In genomic region chr16:56987692-56988091, GRCh38 we compare ENCODE assay signal across 11 cellular contexts. TPM values are rescaled to one million over a fixed set of nuclear protein-coding genes. Genes with fewer than 3 reads are reported as not detected.
DNase-seq lines count a peak whose midpoint lies in the region; ATAC-seq and TF ChIP-seq lines count a peak whose summit lies in the region.
"Had no signal": no experiment of that assay in that cellular context is flagged by ENCODE, and none has a peak within 500 bp of the region (broad histone marks: within the 10 kb centered on the region; RNA-seq: fewer than 3 reads in every experiment).

No MANE protein-coding gene starts in this region.

- H3K4me3 Mint-ChIP-seq in CD4-positive, alpha-beta memory T cell, result peak overlapping the region; percentile 94 to 100 (median 99)
- peak overlapping the region; percentile 83 to 97 for H3K4me3 Mint-ChIP-seq in activated T-cell treated with anti-CD3 and anti-CD28 coated beads, Interleukin-2, amount 50 U/mL, for 72 hours
- H3K4me3 Mint-ChIP-seq in naive B cell, result peak overlapping the region in 7 of 8 donors; percentile 5 to 100 (median 98)

- peak overlapping the region; percentile 82 to 100 (median 94) for H3K27ac Mint-ChIP-seq in CD4-positive, alpha-beta memory T cell
- peak overlapping the region; percentile 93 for H3K27ac Mint-ChIP-seq in activated T-cell treated with anti-CD3 and anti-CD28 coated beads, Interleukin-2, amount 50 U/mL, for 72 hours
- H3K27ac Mint-ChIP-seq in naive B cell, result peak overlapping the region; percentile 15 to 97 (median 88)

- no peaks in the 10 kb centered on the region for H3K9me3 ChIP-seq in CD4-positive, alpha-beta memory T cell (ENCODE audit: control insufficient read depth in 1 of 2, low read length in 2 of 2)
- H3K9me3 ChIP-seq in right atrium auricular region, result no peaks in the 10 kb centered on the region

- H3K36me3 ChIP-seq in ACC112 (ENCODE audit: insufficient read depth, low read length), result no peaks in the 10 kb centered on the region
- H3K36me3 ChIP-seq in CD4-positive, alpha-beta memory T cell (ENCODE audit: insufficient read depth, low read length), result no peaks in the 10 kb centered on the region
- H3K36me3 ChIP-seq in right atrium auricular region, result no peaks in the 10 kb centered on the region

- H3K36me3 Mint-ChIP-seq in CD4-positive, alpha-beta memory T cell, result peaks cover 25 to 67% of the 10 kb centered on the region in 2 donors
- peaks cover 22 to 32% of the 10 kb centered on the region in 2 donors for H3K36me3 Mint-ChIP-seq in activated T-cell treated with anti-CD3 and anti-CD28 coated beads, Interleukin-2, amount 50 U/mL, for 72 hours (ENCODE audit: insufficient read depth in 2 of 2)
- peaks cover 0 to 4% of the 10 kb centered on the region in 2 donors for H3K36me3 Mint-ChIP-seq in naive B cell

- peak overlapping the region; percentile 87 for H3K4me3 ChIP-seq in ACC112 (ENCODE audit: low read depth, low read length)
- H3K4me3 ChIP-seq in CD4-positive, alpha-beta memory T cell (ENCODE audit: low read length in 2 of 2), result peak overlapping the region; percentile 85 to 91
- H3K4me3 ChIP-seq in right atrium auricular region, result no peak overlapping the region

- POLR2A ChIA-PET in CD4-positive, alpha-beta memory T cell (lab: Charles Lee; ENCODE audit: partially characterized antibody), result interaction anchor here (0.8 to 8.4 kb wide), 13 partner anchors 10 to 199 kb away, joined by 3 to 210 read pairs (median 26); partner anchors contain the start of genes HERPUD1, PSME3IP1 and RSPRY1

- H3K4me1 Mint-ChIP-seq in CD4-positive, alpha-beta memory T cell, result peaks cover 35 to 95% (median 51%) of the 10 kb centered on the region in 4 donors
- peaks cover 80% of the 10 kb centered on the region for H3K4me1 Mint-ChIP-seq in activated T-cell treated with anti-CD3 and anti-CD28 coated beads, Interleukin-2, amount 50 U/mL, for 72 hours (ENCODE audit: low read depth)
- peaks cover 68 to 80% (median 78%) of the 10 kb centered on the region in 3 donors for H3K4me1 Mint-ChIP-seq in naive B cell

- H3K27me3 ChIP-seq in ACC112 (ENCODE audit: insufficient read depth, low read length) (no peaks in the 10 kb centered on the region), right atrium auricular region (no peaks in the 10 kb centered on the region)
- no peaks in the 10 kb centered on the region for H3K27me3 ChIP-seq in CD4-positive, alpha-beta memory T cell (ENCODE audit: insufficient read depth, low read length)

- DNase-seq in CD4-positive, alpha-beta memory T cell, result no peak
- DNase-seq in activated T-cell treated with anti-CD3 and anti-CD28 coated beads, Interleukin-2, amount 50 U/mL, for 72 hours, result no peak
- DNase-seq in naive B cell (no peak), hepatic stellate cell (ENCODE audit: low spot score) (no peak), midbrain (lab: John Stamatoyannopoulos, UW) (no peak), caudate nucleus (lab: John Stamatoyannopoulos, UW) (no peak), right atrium auricular region (ENCODE audit: low spot score) (no peak)
- DNase-seq: foreskin melanocyte, NCI-H1436 had no signal

- no peak for ATAC-seq in activated T-cell treated with anti-CD3 and anti-CD28 coated beads, Interleukin-2, amount 50 U/mL, for 72 hours (replicated peaks in 1 of 2)
- no peak for ATAC-seq in naive B cell (ENCODE audit: low read depth in 2 of 2)

- no peaks in the 10 kb centered on the region for H3K27me3 Mint-ChIP-seq in CD4-positive, alpha-beta memory T cell
- H3K27me3 Mint-ChIP-seq in activated T-cell treated with anti-CD3 and anti-CD28 coated beads, Interleukin-2, amount 50 U/mL, for 72 hours (ENCODE audit: low read depth), result no peaks in the 10 kb centered on the region
- H3K27me3 Mint-ChIP-seq in naive B cell, result no peaks in the 10 kb centered on the region

- H3K27ac ChIP-seq in ACC112 (ENCODE audit: low read depth, low read length) (no peak overlapping the region), caudate nucleus (ENCODE audit: low read depth, low read length) (no peak overlapping the region), right atrium auricular region (no peak overlapping the region)
- H3K27ac ChIP-seq in CD4-positive, alpha-beta memory T cell (ENCODE audit: low read depth, low read length), result peak overlapping the region; percentile 97
- H3K27ac ChIP-seq: C4-2B had no signal

- H2AFZ ChIP-seq in ACC112 (ENCODE audit: low read length, unreplicated experiment), result no peak overlapping the region

- H3K9me3 Mint-ChIP-seq in CD4-positive, alpha-beta memory T cell, result no peaks in the 10 kb centered on the region
- H3K9me3 Mint-ChIP-seq in activated T-cell treated with anti-CD3 and anti-CD28 coated beads, Interleukin-2, amount 50 U/mL, for 72 hours, result no peaks in the 10 kb centered on the region
- H3K9me3 Mint-ChIP-seq in naive B cell, result no peaks in the 10 kb centered on the region

- peaks cover 62% of the 10 kb centered on the region for H3K79me2 ChIP-seq in ACC112 (ENCODE audit: control insufficient read depth, insufficient read depth, low read length, unreplicated experiment)

- H3K4me1 ChIP-seq in ACC112 (ENCODE audit: control insufficient read depth, insufficient read depth, low read length, unreplicated experiment), result peaks cover 41% of the 10 kb centered on the region
- peaks cover 73% of the 10 kb centered on the region for H3K4me1 ChIP-seq in CD4-positive, alpha-beta memory T cell (ENCODE audit: insufficient read depth, low read length)
- peaks cover 0 to 50% of the 10 kb centered on the region in 2 donors for H3K4me1 ChIP-seq in right atrium auricular region

- CTCF ChIA-PET in CD4-positive, alpha-beta memory T cell (lab: Charles Lee; ENCODE audit: partially characterized antibody), result interaction anchor here (1.1 to 10.1 kb wide), 6 partner anchors 17 to 105 kb away, joined by 3 to 81 read pairs (median 9); partner anchors contain the start of gene CPNE2

- intact Hi-C loops in CD4-positive, alpha-beta memory T cell (cut with micrococcal nuclease), result loop anchor here (2.0 kb wide), 1 partner anchor 55 kb away; the partner anchor contains the start of gene HERPUD1

- TF ChIP-seq CTCF in right atrium auricular region (IDR thresholded peaks at IDR 0.05), result no peak

RNA-seq across cellular contexts. Expression of gene NLRC5, which starts 1.7 kb away (rescaled TPM):
- total RNA-seq in CD4-positive, alpha-beta memory T cell, result 100 to 1,000 TPM; 416 to 457 TPM
- polyA plus RNA-seq in CD4-positive, alpha-beta memory T cell, result 100 to 1,000 TPM in 1 of 2 donors, 10 to 100 TPM in 1; 41.6 to 151 TPM
- 100 to 1,000 TPM; 239 to 256 TPM for total RNA-seq in activated T-cell treated with anti-CD3 and anti-CD28 coated beads, Interleukin-2, amount 50 U/mL, for 72 hours
- polyA plus RNA-seq in naive B cell (ENCODE audit: low read depth in 6 of 6), result 10 to 100 TPM in 5 of 6 donors, 1 to 10 TPM in 1; 2.9 to 42.9 (median 29.9) TPM
- 1 to 10 TPM; 8.0 to 9.7 TPM for total RNA-seq in right atrium auricular region

RNA-seq across cellular contexts. Expression of gene CETP, which starts 25.9 kb away (rescaled TPM):
- not detected for total RNA-seq in CD4-positive, alpha-beta memory T cell
- under 1 TPM in 1 of 2 donors, not detected in 1; 0.14 TPM for polyA plus RNA-seq in CD4-positive, alpha-beta memory T cell
- under 1 TPM in 1 of 2 donors, not detected in 1; 0.36 TPM for total RNA-seq in activated T-cell treated with anti-CD3 and anti-CD28 coated beads, Interleukin-2, amount 50 U/mL, for 72 hours
- polyA plus RNA-seq in naive B cell (ENCODE audit: low read depth in 6 of 6), result under 1 TPM in 4 of 6 donors, not detected in 2; 0.25 to 0.72 (median 0.27) TPM
- total RNA-seq in right atrium auricular region, result not detected

RNA-seq across cellular contexts. Expression of gene HERPUD1, which starts 55.8 kb away (rescaled TPM):
- total RNA-seq in CD4-positive, alpha-beta memory T cell, result 100 to 1,000 TPM; 130 to 136 TPM
- 100 to 1,000 TPM; 110 to 201 TPM for polyA plus RNA-seq in CD4-positive, alpha-beta memory T cell
- total RNA-seq in activated T-cell treated with anti-CD3 and anti-CD28 coated beads, Interleukin-2, amount 50 U/mL, for 72 hours, result 100 to 1,000 TPM; 350 to 403 TPM
- 1,000 to 10,000 TPM in 1 of 6 donors, 100 to 1,000 TPM in 5; 235 to 1,138 (median 264) TPM for polyA plus RNA-seq in naive B cell (ENCODE audit: low read depth in 6 of 6)
- 100 to 1,000 TPM in 1 of 2 donors, 10 to 100 TPM in 1; 76.4 to 140 TPM for total RNA-seq in right atrium auricular region

Comparison
In these comparisons a context has a peak if more than half of its experiments do, and no peak if none do; other contexts are left out.
1. H3K4me3 ChIP-seq: peak in ACC112 (single experiment) and CD4-positive, alpha-beta memory T cell (2 of 2); none in right atrium auricular region (0 of 2).
2. RNA of gene NLRC5, which starts 1.7 kb away (total RNA-seq): 416 to 457 TPM in CD4-positive, alpha-beta memory T cell and 239 to 256 TPM in activated T-cell treated with anti-CD3 and anti-CD28 coated beads, Interleukin-2, amount 50 U/mL, for 72 hours; 8.0 to 9.7 TPM in right atrium auricular region; every median in the first group is over 10 times any median in the second.
3. Peak in every context shown above with its lines, with median percentiles within 50 percentile points of each other: H3K27ac Mint-ChIP-seq and H3K4me3 Mint-ChIP-seq.